1 cellular context compared by ENCODE assay signal in genomic region chr16:576197-576822, GRCh38.
TF ChIP-seq lines count a peak whose summit lies in the region.

No MANE protein-coding gene starts in this region.

TF ChIP-seq in GM23338, 12 proteins besides CTCF, POLR2A, EP300 and RAD21:
- no peak for TF ChIP-seq POLR2AphosphoS5 (IDR thresholded peaks at IDR 0.05; ENCODE audit: low read depth)
- TF ChIP-seq, protein P1, sequence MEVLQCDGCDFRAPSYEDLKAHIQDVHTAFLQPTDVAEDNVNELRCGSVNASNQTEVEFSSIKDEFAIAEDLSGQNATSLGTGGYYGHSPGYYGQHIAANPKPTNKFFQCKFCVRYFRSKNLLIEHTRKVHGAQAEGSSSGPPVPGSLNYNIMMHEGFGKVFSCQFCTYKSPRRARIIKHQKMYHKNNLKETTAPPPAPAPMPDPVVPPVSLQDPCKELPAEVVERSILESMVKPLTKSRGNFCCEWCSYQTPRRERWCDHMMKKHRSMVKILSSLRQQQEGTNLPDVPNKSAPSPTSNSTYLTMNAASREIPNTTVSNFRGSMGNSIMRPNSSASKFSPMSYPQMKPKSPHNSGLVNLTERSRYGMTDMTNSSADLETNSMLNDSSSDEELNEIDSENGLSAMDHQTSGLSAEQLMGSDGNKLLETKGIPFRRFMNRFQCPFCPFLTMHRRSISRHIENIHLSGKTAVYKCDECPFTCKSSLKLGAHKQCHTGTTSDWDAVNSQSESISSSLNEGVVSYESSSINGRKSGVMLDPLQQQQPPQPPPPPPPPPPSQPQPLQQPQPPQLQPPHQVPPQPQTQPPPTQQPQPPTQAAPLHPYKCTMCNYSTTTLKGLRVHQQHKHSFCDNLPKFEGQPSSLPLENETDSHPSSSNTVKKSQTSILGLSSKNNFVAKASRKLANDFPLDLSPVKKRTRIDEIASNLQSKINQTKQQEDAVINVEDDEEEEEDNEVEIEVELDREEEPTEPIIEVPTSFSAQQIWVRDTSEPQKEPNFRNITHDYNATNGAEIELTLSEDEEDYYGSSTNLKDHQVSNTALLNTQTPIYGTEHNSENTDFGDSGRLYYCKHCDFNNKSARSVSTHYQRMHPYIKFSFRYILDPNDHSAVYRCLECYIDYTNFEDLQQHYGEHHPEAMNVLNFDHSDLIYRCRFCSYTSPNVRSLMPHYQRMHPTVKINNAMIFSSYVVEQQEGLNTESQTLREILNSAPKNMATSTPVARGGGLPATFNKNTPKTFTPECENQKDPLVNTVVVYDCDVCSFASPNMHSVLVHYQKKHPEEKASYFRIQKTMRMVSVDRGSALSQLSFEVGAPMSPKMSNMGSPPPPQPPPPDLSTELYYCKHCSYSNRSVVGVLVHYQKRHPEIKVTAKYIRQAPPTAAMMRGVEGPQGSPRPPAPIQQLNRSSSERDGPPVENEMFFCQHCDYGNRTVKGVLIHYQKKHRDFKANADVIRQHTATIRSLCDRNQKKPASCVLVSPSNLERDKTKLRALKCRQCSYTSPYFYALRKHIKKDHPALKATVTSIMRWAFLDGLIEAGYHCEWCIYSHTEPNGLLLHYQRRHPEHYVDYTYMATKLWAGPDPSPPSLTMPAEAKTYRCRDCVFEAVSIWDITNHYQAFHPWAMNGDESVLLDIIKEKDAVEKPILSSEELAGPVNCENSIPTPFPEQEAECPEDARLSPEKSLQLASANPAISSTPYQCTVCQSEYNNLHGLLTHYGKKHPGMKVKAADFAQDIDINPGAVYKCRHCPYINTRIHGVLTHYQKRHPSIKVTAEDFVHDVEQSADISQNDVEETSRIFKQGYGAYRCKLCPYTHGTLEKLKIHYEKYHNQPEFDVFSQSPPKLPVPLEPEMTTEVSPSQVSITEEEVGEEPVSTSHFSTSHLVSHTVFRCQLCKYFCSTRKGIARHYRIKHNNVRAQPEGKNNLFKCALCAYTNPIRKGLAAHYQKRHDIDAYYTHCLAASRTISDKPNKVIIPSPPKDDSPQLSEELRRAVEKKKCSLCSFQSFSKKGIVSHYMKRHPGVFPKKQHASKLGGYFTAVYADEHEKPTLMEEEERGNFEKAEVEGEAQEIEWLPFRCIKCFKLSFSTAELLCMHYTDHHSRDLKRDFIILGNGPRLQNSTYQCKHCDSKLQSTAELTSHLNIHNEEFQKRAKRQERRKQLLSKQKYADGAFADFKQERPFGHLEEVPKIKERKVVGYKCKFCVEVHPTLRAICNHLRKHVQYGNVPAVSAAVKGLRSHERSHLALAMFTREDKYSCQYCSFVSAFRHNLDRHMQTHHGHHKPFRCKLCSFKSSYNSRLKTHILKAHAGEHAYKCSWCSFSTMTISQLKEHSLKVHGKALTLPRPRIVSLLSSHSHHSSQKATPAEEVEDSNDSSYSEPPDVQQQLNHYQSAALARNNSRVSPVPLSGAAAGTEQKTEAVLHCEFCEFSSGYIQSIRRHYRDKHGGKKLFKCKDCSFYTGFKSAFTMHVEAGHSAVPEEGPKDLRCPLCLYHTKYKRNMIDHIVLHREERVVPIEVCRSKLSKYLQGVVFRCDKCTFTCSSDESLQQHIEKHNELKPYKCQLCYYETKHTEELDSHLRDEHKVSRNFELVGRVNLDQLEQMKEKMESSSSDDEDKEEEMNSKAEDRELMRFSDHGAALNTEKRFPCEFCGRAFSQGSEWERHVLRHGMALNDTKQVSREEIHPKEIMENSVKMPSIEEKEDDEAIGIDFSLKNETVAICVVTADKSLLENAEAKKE (CRISPR knock-in tag; IDR thresholded peaks at IDR 0.05) = no peak
- TF ChIP-seq ZNF114 (CRISPR knock-in tag; IDR thresholded peaks at IDR 0.05) = no peak
- TF ChIP-seq STAT1 (IDR thresholded peaks at IDR 0.05; ENCODE audit: unreplicated experiment) = no peak
- no peak for TF ChIP-seq ZNF331 (CRISPR knock-in tag; IDR thresholded peaks at IDR 0.05; ENCODE audit: low read depth)
- TF ChIP-seq, protein P2, sequence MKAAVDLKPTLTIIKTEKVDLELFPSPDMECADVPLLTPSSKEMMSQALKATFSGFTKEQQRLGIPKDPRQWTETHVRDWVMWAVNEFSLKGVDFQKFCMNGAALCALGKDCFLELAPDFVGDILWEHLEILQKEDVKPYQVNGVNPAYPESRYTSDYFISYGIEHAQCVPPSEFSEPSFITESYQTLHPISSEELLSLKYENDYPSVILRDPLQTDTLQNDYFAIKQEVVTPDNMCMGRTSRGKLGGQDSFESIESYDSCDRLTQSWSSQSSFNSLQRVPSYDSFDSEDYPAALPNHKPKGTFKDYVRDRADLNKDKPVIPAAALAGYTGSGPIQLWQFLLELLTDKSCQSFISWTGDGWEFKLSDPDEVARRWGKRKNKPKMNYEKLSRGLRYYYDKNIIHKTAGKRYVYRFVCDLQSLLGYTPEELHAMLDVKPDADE (IDR thresholded peaks at IDR 0.05) = no peak
- TF ChIP-seq EZH2phosphoT487 (IDR thresholded peaks at IDR 0.05; ENCODE audit: unreplicated experiment) = no peak
- TF ChIP-seq, protein P3, sequence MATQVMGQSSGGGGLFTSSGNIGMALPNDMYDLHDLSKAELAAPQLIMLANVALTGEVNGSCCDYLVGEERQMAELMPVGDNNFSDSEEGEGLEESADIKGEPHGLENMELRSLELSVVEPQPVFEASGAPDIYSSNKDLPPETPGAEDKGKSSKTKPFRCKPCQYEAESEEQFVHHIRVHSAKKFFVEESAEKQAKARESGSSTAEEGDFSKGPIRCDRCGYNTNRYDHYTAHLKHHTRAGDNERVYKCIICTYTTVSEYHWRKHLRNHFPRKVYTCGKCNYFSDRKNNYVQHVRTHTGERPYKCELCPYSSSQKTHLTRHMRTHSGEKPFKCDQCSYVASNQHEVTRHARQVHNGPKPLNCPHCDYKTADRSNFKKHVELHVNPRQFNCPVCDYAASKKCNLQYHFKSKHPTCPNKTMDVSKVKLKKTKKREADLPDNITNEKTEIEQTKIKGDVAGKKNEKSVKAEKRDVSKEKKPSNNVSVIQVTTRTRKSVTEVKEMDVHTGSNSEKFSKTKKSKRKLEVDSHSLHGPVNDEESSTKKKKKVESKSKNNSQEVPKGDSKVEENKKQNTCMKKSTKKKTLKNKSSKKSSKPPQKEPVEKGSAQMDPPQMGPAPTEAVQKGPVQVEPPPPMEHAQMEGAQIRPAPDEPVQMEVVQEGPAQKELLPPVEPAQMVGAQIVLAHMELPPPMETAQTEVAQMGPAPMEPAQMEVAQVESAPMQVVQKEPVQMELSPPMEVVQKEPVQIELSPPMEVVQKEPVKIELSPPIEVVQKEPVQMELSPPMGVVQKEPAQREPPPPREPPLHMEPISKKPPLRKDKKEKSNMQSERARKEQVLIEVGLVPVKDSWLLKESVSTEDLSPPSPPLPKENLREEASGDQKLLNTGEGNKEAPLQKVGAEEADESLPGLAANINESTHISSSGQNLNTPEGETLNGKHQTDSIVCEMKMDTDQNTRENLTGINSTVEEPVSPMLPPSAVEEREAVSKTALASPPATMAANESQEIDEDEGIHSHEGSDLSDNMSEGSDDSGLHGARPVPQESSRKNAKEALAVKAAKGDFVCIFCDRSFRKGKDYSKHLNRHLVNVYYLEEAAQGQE (IDR thresholded peaks at IDR 0.05; ENCODE audit: unreplicated experiment) = no peak
- no peak for TF ChIP-seq JUNB (IDR thresholded peaks at IDR 0.05; ENCODE audit: unreplicated experiment)
- TF ChIP-seq CREB1 (CRISPR knock-in tag; IDR thresholded peaks at IDR 0.05; ENCODE audit: low read depth) = no peak
- no peak for TF ChIP-seq NANOG (IDR thresholded peaks at IDR 0.05; ENCODE audit: borderline replicate concordance)
- TF ChIP-seq EZH2 (IDR thresholded peaks at IDR 0.05; ENCODE audit: low read depth, unreplicated experiment) = no peak
